In genomic region chr13:98199480-98199879, GRCh38 we compare ENCODE assay signal across 1 cellular context.
TF ChIP-seq lines count a peak whose summit lies in the region.

No MANE protein-coding gene starts in this region.

TF ChIP-seq in HepG2, 621 proteins besides CTCF, POLR2A, EP300 and RAD21 (continued from another document):
- TF ChIP-seq ZFP91 (CRISPR knock-in tag; IDR thresholded peaks at IDR 0.05; ENCODE audit: borderline replicate concordance) (no peak), TFDP2 (CRISPR knock-in tag; IDR thresholded peaks at IDR 0.05) (no peak), ZNF331 (CRISPR knock-in tag; IDR thresholded peaks at IDR 0.05) (0 out of 2 replicates have a peak, but pooled peaks have one; percentile 41), TCF7 (IDR thresholded peaks at IDR 0.05; ENCODE audit: low read depth) (peak; percentile 20), NFIC (IDR thresholded peaks at IDR 0.05; ENCODE audit: low read length) (0 out of 2 replicates have a peak, but pooled peaks have one; percentile 34), ZHX2 (IDR thresholded peaks at IDR 0.05; ENCODE audit: low read depth) (no peak), ZHX2 (CRISPR knock-in tag; IDR thresholded peaks at IDR 0.05; ENCODE audit: borderline replicate concordance) (no peak), CREM (IDR thresholded peaks at IDR 0.05) (0 out of 2 replicates have a peak, but pooled peaks have one; percentile 33), CREM (CRISPR knock-in tag; IDR thresholded peaks at IDR 0.05) (no peak), ZNF614 (CRISPR knock-in tag; IDR thresholded peaks at IDR 0.05; ENCODE audit: borderline replicate concordance) (0 out of 2 replicates have a peak, but pooled peaks have one; percentile 23), SOX13 (IDR thresholded peaks at IDR 0.05) (no peak), SOX13 (CRISPR knock-in tag; conservative IDR thresholded peaks at IDR 0.05 in 1 of 2, IDR thresholded peaks at IDR 0.05 in 1 of 2) (peak in 1 of 2 experiments; percentile 64; a peak in 1 of 4 replicates), FOXA1 (IDR thresholded peaks at IDR 0.05) (0 out of 2 replicates have a peak, but pooled peaks have one; percentile 23), FOXA1 (CRISPR knock-in tag; IDR thresholded peaks at IDR 0.05) (peak; percentile 91), SALL1 (CRISPR knock-in tag; IDR thresholded peaks at IDR 0.05) (peak; percentile 47; the same call in 1 of the 2 replicates), ZNF644 (CRISPR knock-in tag; IDR thresholded peaks at IDR 0.05; ENCODE audit: low read depth) (peak; percentile 50; the same call in 1 of the 2 replicates), TEAD3 (CRISPR knock-in tag; optimal IDR thresholded peaks at IDR 0.05; ENCODE audit: borderline replicate concordance) (peak; percentile 85)
